In the genomic region with DNA sequence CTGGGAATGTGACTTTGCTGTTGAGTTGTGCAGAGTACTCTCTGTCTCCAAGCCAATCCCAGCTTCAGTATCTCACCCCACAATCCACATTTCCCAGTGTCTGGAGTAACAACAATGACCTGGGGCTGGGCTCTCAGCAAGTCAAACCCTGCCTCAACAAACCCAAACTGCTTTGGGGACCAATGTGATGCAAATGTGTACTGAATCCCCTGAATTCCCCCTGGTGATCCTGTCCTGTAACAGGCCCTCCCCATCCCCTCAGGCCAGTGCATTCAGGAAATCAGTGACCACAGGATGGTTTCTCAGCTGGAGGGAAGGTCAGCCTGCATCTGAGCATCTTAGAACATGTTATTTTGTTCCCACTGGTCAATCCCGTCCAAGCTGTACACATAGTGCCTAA, we compare ENCODE assay signal across 29 cellular contexts. TPM values are rescaled to one million over a fixed set of nuclear protein-coding genes. Genes with fewer than 3 reads are reported as not detected.
DNase-seq lines count a peak whose midpoint lies in the region; ATAC-seq, FAIRE-seq and TF ChIP-seq lines count a peak whose summit lies in the region.
"Had no signal": no experiment of that assay in that cellular context is flagged by ENCODE, and none has a peak within 500 bp of the region (broad histone marks: within the 10 kb centered on the region; RNA-seq: fewer than 3 reads in every experiment).

No MANE protein-coding gene starts in this region.

- H3K4me1 ChIP-seq in HUES48 (ENCODE audit: control insufficient read depth, insufficient read depth, low read length): peaks cover 46% of the 10 kb centered on the region
- peaks cover 6% of the 10 kb centered on the region for H3K4me1 ChIP-seq in GM12878 (ENCODE audit: control insufficient read depth, insufficient read depth, low read length)
- peaks cover 32% of the 10 kb centered on the region for H3K4me1 ChIP-seq in iPS-18a (ENCODE audit: control insufficient read depth, low read depth, low read length)
- H3K4me1 ChIP-seq in thymus (ENCODE audit: control insufficient read depth, insufficient read depth, low read length): peaks cover 7% of the 10 kb centered on the region
- H3K4me1 ChIP-seq: A549 had no signal

- in situ Hi-C loops in GM12878 (cut with MboI): no loop called here

- no peaks in the 10 kb centered on the region for H3K9me3 ChIP-seq in HUES48 (ENCODE audit: control insufficient read depth, insufficient read depth, low read length)
- no peaks in the 10 kb centered on the region for H3K9me3 ChIP-seq in GM12878 (replicated peaks; ENCODE audit: control insufficient read depth, insufficient read depth, low read length)
- H3K9me3 ChIP-seq in iPS-18a (ENCODE audit: control insufficient read depth, low read depth, low read length): no peaks in the 10 kb centered on the region
- no peaks in the 10 kb centered on the region for H3K9me3 ChIP-seq in thymus (ENCODE audit: control insufficient read depth)
- H3K9me3 ChIP-seq: A549, MG63, SJCRH30 had no signal

- WGBS in GM12878 (ENCODE audit: insufficient coverage, insufficient replicate concordance, low lambda C conversion rate, missing lambda C conversion rate): 45% methylated on average over 1 of the region's 1 CpG
- WGBS in thymus: 90% methylated on average over 1 of the region's 1 CpG

- TF ChIP-seq POLR2A in GM12878 (IDR thresholded peaks at IDR 0.05; ENCODE audit: low read depth, low read length): no peak

- H3K27me3 ChIP-seq in HUES48 (ENCODE audit: control insufficient read depth, insufficient read depth, low read length) (no peaks in the 10 kb centered on the region), GM12878 (replicated peaks in 1 of 2; ENCODE audit: control insufficient read depth in 2 of 2, insufficient read depth in 2 of 2, low read length in 1 of 2) (no peaks in the 10 kb centered on the region), iPS-18a (ENCODE audit: control insufficient read depth, insufficient read depth, low read length) (no peaks in the 10 kb centered on the region), thymus (ENCODE audit: control insufficient read depth, insufficient read depth) (no peaks in the 10 kb centered on the region)
- H3K27me3 ChIP-seq: MG63, SJCRH30 had no signal

- RAD21 ChIA-PET in GM12878 (lab: Charles Lee; ENCODE audit: unreplicated experiment): no interaction called here

- peak overlapping the region; percentile 13; the same call in 1 of the 2 replicates for H3K9ac ChIP-seq in HUES48 (ENCODE audit: low read depth, low read length)
- H3K9ac ChIP-seq in GM12878 (ENCODE audit: control insufficient read depth, insufficient read depth, low read length): no peak overlapping the region
- no peak overlapping the region for H3K9ac ChIP-seq in iPS-18a (ENCODE audit: low read length)
- H3K9ac ChIP-seq: BLaER1 treated with 17β-estradiol and CSF1 and Interleukin-3, amounts not matched to agents 10 nM and 100 nM had no signal

- no peak for FAIRE-seq in GM12878 (lab: Jason Lieb, UNC)
- FAIRE-seq: A549, D721Med, H54 had no signal

- CTCF ChIA-PET in GM12878 (lab: Yijun Ruan, JAX): no interaction called here

- TF ChIP-seq RAD21 in GM12878 (IDR thresholded peaks at IDR 0.05; ENCODE audit: insufficient read depth, low read depth, low read length): no peak

- no TSS peak for BruUV-seq in GM12878 (replicated peaks; lab: Mats Ljungman, UMichigan)

- H3K4me3 ChIP-seq in HUES48 (ENCODE audit: low read depth, low read length): no peak overlapping the region
- H3K4me3 ChIP-seq in GM12878: no peak overlapping the region
- H3K4me3 ChIP-seq in iPS-18a (ENCODE audit: low read length): no peak overlapping the region
- H3K4me3 ChIP-seq in thymus (ENCODE audit: low read length): no peak overlapping the region
- H3K4me3 ChIP-seq: A549; BLaER1 treated with 17β-estradiol and CSF1 and Interleukin-3, amounts not matched to agents 10 nM and 100 nM; MG63; PC-9; SJCRH30 had no signal

- DNase-seq in GM12878 (ENCODE audit: low read depth, low spot score): no peak
- DNase-seq in NCI-H2227 treated with DMSO at 0.1 percent for 48 hours (lab: John Stamatoyannopoulos, UW): no peak
- DNase-seq: AML-193; CD4-positive, alpha-beta T cell; KBM-7; MG63; NCI-H1105 treated with DMSO at 0.1 percent for 48 hours; NCI-H146; NCI-H1930; NCI-H2107; NCI-H524 treated with DMSO at 0.1 percent for 48 hours; NCI-H774; PC-9 had no signal

- POLR2A ChIA-PET in GM12878 (lab: Charles Lee): no interaction called here

- H3K79me2 ChIP-seq in GM12878 (ENCODE audit: control insufficient read depth, insufficient read depth, low read length): no peaks in the 10 kb centered on the region

- intact Hi-C loops in GM12878 (cut with micrococcal nuclease; ENCODE audit: unreplicated experiment): no loop called here

- ATAC-seq in GM12878 (no peak), GM21515 (IDR thresholded peaks at IDR 0.05; ENCODE audit: unreplicated experiment) (no peak), GM21825 (IDR thresholded peaks at IDR 0.05; ENCODE audit: unreplicated experiment) (no peak)
- ATAC-seq: A549, Right ventricle myocardium inferior, SK-N-SH treated with all-trans-retinoic acid at 6 μM for 48 hours had no signal

- H3K36me3 ChIP-seq in HUES48 (ENCODE audit: control insufficient read depth, insufficient read depth, low read length): no peaks in the 10 kb centered on the region
- no peaks in the 10 kb centered on the region for H3K36me3 ChIP-seq in GM12878 (ENCODE audit: control insufficient read depth in 2 of 2, insufficient read depth in 2 of 2, low read length in 1 of 2)
- no peaks in the 10 kb centered on the region for H3K36me3 ChIP-seq in iPS-18a (ENCODE audit: control insufficient read depth, low read depth, low read length)
- no peaks in the 10 kb centered on the region for H3K36me3 ChIP-seq in thymus (ENCODE audit: control insufficient read depth, insufficient read depth)
- H3K36me3 ChIP-seq: BLaER1 treated with 17β-estradiol and CSF1 and Interleukin-3, amounts not matched to agents 10 nM and 100 nM; MG63; SJCRH30 had no signal

- H2AFZ ChIP-seq in GM12878 (ENCODE audit: control insufficient read depth, low read depth, low read length): no peak overlapping the region
- H2AFZ ChIP-seq: PC-9 had no signal

- H3K4me2 ChIP-seq in GM12878 (ENCODE audit: control insufficient read depth, insufficient read depth): no peak overlapping the region
- H3K4me2 ChIP-seq: A549; BLaER1 treated with 17β-estradiol and CSF1 and Interleukin-3, amounts not matched to agents 10 nM and 100 nM; PC-9 had no signal

- no peaks in the 10 kb centered on the region for H4K20me1 ChIP-seq in GM12878 (ENCODE audit: control insufficient read depth, insufficient read depth)
- H4K20me1 ChIP-seq: BLaER1 treated with 17β-estradiol and CSF1 and Interleukin-3, amounts not matched to agents 10 nM and 100 nM had no signal

- peak overlapping the region; percentile 88 for H3K27ac ChIP-seq in HUES48 (ENCODE audit: low read depth, low read length)
- H3K27ac ChIP-seq in GM12878 (ENCODE audit: control insufficient read depth, insufficient read depth): no peak overlapping the region
- H3K27ac ChIP-seq in iPS-18a (ENCODE audit: low read length): peak overlapping the region; percentile 21
- H3K27ac ChIP-seq in thymus (ENCODE audit: low read depth): peak overlapping the region; percentile 21
- H3K27ac ChIP-seq: A549; BLaER1 treated with 17β-estradiol and CSF1 and Interleukin-3, amounts not matched to agents 10 nM and 100 nM; PC-9 had no signal

- no peak for TF ChIP-seq CTCF in GM12878 (IDR thresholded peaks at IDR 0.05 in 2 of 3, conservative IDR thresholded peaks at IDR 0.05 in 1 of 3; ENCODE audit: control insufficient read depth in 2 of 3, extremely low read depth in 1 of 3, insufficient read depth in 1 of 3, low read depth in 3 of 3, low read length in 3 of 3)

- TF ChIP-seq EP300 in GM12878 (IDR thresholded peaks at IDR 0.05; ENCODE audit: borderline replicate concordance in 1 of 2, control insufficient read depth in 1 of 2, low read depth in 2 of 2, low read length in 2 of 2): no peak

- SMC1A ChIA-PET in GM12878 (lab: Charles Lee; ENCODE audit: uncharacterized antibody, unreplicated experiment): no interaction called here

TF ChIP-seq in GM12878, 131 proteins besides CTCF, POLR2A, EP300 and RAD21:
- TF ChIP-seq RCOR1 (conservative IDR thresholded peaks at IDR 0.05; ENCODE audit: low read depth, low read length) (no peak), SMAD1 (IDR thresholded peaks at IDR 0.05; ENCODE audit: low read depth, partially characterized antibody) (no peak), NFIC (IDR thresholded peaks at IDR 0.05; ENCODE audit: low read depth, low read length) (no peak), PML (IDR thresholded peaks at IDR 0.05; ENCODE audit: low read length) (no peak), YBX1 (IDR thresholded peaks at IDR 0.05) (no peak), RUNX3 (IDR thresholded peaks at IDR 0.05; ENCODE audit: low read length) (peak; percentile 9; the same call in 1 of the 2 replicates), ASH2L (IDR thresholded peaks at IDR 0.05; ENCODE audit: borderline replicate concordance, low read depth) (no peak)

RNA-seq across cellular contexts. Expression of a gene that starts 36.7 kb away (rescaled TPM):
- total RNA-seq in GM12878 (2013; cell fraction: nucleolus; rRNA removed): not detected in 2 replicates
- total RNA-seq in GM12878 (2014; rRNA removed) (not detected in 2 replicates), GM12878 (2014; rRNA removed; fragmentation: Illumina TruSeq; extraction: Trizol) (not detected in 2 replicates), GM12878 (2021) (not detected in 2 replicates)
- not detected for polyA plus RNA-seq in GM12878 (2011; ENCODE audit: low read depth)
- polyA plus RNA-seq in GM12878 (2011; rRNA removed) (not detected in 2 replicates), GM12878 (2014; fragmentation: Illumina TruSeq; extraction: Trizol) (not detected in 2 replicates), GM12878 (2014; fragmentation: Nextera tagmentation; extraction: Ambion mirVana) (not detected), GM12878 (2014; rRNA removed) (not detected in 2 replicates), GM12878 (2016; fragmentation: Nextera tagmentation; extraction: Ambion mirVana) (not detected), thymus (6.0 TPM)
- not detected in 2 replicates for polyA plus RNA-seq in GM12878 (2011; cell fraction: cytosol; rRNA removed)
- polyA plus RNA-seq in GM12878 (2011; cell fraction: nucleus; rRNA removed): not detected in 2 replicates
- not detected in 2 replicates for polyA plus RNA-seq in GM12878 (2012)
- not detected in 2 replicates for polyA minus RNA-seq in GM12878 (2011; rRNA and poly(A)+ RNA removed)
- polyA minus RNA-seq in GM12878 (2011; cell fraction: cytosol; rRNA and poly(A)+ RNA removed): not detected in 2 replicates
- polyA minus RNA-seq in GM12878 (2011; cell fraction: nucleus; rRNA and poly(A)+ RNA removed): not detected in 2 replicates
- total RNA-seq: CD4-positive, alpha-beta T cell; G401; HT-29; LHCN-M2; PC-9; Right ventricle myocardium inferior; RPMI7951; SJCRH30 had no signal
